1 cellular context compared by ENCODE assay signal in the genomic region with DNA sequence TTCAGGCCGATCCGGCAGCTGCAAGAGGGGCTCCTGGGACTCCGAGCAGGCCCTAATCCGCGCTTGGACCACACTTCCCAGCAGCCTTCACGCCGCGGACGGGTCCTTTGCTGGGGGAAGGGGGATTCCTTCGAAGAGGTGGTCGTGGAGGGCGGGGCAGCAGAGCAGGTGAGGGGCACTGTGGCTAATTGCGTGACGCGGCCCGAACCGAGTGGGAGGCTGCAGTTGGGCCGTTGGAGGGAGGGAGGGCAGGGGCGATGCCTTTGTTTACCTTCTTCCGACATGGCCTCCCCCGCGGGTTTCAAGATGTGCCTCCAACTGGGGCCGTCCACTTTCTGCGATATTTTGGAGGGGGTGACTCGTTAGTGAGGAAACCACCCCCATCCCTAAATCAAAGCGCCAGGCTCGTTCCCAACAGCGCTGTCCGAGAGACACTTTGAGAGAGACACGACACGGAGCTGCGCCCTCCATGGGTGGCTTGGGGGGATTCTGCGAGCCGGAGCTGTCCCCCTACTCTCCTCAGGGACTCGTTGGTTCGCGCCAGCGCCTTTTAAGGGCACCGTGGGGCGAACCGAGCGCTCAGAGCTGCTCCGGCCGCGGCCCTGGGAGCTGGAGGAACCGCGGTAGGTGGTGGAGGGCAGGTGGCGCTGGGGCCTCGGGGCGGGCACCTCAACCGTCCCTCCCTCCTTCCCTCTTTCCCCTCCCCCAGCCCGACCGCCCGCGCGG.
TF ChIP-seq lines count a peak whose summit lies in the region.

A gene (plus strand): TSS at position 582 of the 726 bp plus-strand sequence. CDS start 3,070 bp downstream, outside the sequence.

TF ChIP-seq in HEK293, 187 proteins besides CTCF, POLR2A, EP300 and RAD21 (continued from another document and continues in another):
- TF ChIP-seq, protein P1, sequence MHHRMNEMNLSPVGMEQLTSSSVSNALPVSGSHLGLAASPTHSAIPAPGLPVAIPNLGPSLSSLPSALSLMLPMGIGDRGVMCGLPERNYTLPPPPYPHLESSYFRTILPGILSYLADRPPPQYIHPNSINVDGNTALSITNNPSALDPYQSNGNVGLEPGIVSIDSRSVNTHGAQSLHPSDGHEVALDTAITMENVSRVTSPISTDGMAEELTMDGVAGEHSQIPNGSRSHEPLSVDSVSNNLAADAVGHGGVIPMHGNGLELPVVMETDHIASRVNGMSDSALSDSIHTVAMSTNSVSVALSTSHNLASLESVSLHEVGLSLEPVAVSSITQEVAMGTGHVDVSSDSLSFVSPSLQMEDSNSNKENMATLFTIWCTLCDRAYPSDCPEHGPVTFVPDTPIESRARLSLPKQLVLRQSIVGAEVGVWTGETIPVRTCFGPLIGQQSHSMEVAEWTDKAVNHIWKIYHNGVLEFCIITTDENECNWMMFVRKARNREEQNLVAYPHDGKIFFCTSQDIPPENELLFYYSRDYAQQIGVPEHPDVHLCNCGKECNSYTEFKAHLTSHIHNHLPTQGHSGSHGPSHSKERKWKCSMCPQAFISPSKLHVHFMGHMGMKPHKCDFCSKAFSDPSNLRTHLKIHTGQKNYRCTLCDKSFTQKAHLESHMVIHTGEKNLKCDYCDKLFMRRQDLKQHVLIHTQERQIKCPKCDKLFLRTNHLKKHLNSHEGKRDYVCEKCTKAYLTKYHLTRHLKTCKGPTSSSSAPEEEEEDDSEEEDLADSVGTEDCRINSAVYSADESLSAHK (tag by site-specific recombination; IDR thresholded peaks at IDR 0.05) = no peak
- TF ChIP-seq IKZF3 (tag by site-specific recombination; IDR thresholded peaks at IDR 0.05) (peak; percentile 70), ZNF426 (tag by site-specific recombination; IDR thresholded peaks at IDR 0.05) (no peak), ZNF791 (tag by site-specific recombination; IDR thresholded peaks at IDR 0.05) (no peak), ZNF707 (tag by site-specific recombination; IDR thresholded peaks at IDR 0.05) (no peak), ZNF768 (tag by site-specific recombination; IDR thresholded peaks at IDR 0.05) (no peak; the same call in 1 of the 2 replicates), ZNF138 (tag by site-specific recombination; IDR thresholded peaks at IDR 0.05; ENCODE audit: borderline replicate concordance) (no peak), ZNF76 (tag by site-specific recombination; IDR thresholded peaks at IDR 0.05; ENCODE audit: borderline replicate concordance, low read depth) (peak; percentile 96), ZSCAN23 (tag by site-specific recombination; IDR thresholded peaks at IDR 0.05) (0 out of 2 replicates have a peak, but pooled peaks have one; percentile 60), ZNF112 (tag by site-specific recombination; IDR thresholded peaks at IDR 0.05) (no peak), ZNF146 (tag by site-specific recombination; IDR thresholded peaks at IDR 0.05) (peak; percentile 38; the same call in 1 of the 2 replicates), SETDB1 (IDR thresholded peaks at IDR 0.05; ENCODE audit: insufficient read length, low read length) (no peak), ZBTB48 (tag by site-specific recombination; IDR thresholded peaks at IDR 0.05) (peak; percentile 46; the same call in 1 of the 2 replicates), ZNF37A (tag by site-specific recombination; IDR thresholded peaks at IDR 0.05) (no peak), ZFP69B (tag by site-specific recombination; IDR thresholded peaks at IDR 0.05) (0 out of 2 replicates have a peak, but pooled peaks have one; percentile 41), ZNF169 (tag by site-specific recombination; IDR thresholded peaks at IDR 0.05) (no peak), ZNF843 (tag by site-specific recombination; IDR thresholded peaks at IDR 0.05) (no peak; the same call in none of the 2 replicates), ZBTB1 (tag by site-specific recombination; IDR thresholded peaks at IDR 0.05) (0 out of 2 replicates have a peak, but pooled peaks have one; percentile 55), HOXA7 (CRISPR knock-in tag; IDR thresholded peaks at IDR 0.05; ENCODE audit: borderline replicate concordance) (no peak), REPIN1 (tag by site-specific recombination; IDR thresholded peaks at IDR 0.05; ENCODE audit: low read depth) (0 out of 2 replicates have a peak, but pooled peaks have one; percentile 31)
- TF ChIP-seq, protein P2, sequence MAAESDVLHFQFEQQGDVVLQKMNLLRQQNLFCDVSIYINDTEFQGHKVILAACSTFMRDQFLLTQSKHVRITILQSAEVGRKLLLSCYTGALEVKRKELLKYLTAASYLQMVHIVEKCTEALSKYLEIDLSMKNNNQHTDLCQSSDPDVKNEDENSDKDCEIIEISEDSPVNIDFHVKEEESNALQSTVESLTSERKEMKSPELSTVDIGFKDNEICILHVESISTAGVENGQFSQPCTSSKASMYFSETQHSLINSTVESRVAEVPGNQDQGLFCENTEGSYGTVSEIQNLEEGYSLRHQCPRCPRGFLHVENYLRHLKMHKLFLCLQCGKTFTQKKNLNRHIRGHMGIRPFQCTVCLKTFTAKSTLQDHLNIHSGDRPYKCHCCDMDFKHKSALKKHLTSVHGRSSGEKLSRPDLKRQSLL (tag by site-specific recombination; IDR thresholded peaks at IDR 0.05) = no peak; the same call in 1 of the 2 replicates
- TF ChIP-seq, protein P3, sequence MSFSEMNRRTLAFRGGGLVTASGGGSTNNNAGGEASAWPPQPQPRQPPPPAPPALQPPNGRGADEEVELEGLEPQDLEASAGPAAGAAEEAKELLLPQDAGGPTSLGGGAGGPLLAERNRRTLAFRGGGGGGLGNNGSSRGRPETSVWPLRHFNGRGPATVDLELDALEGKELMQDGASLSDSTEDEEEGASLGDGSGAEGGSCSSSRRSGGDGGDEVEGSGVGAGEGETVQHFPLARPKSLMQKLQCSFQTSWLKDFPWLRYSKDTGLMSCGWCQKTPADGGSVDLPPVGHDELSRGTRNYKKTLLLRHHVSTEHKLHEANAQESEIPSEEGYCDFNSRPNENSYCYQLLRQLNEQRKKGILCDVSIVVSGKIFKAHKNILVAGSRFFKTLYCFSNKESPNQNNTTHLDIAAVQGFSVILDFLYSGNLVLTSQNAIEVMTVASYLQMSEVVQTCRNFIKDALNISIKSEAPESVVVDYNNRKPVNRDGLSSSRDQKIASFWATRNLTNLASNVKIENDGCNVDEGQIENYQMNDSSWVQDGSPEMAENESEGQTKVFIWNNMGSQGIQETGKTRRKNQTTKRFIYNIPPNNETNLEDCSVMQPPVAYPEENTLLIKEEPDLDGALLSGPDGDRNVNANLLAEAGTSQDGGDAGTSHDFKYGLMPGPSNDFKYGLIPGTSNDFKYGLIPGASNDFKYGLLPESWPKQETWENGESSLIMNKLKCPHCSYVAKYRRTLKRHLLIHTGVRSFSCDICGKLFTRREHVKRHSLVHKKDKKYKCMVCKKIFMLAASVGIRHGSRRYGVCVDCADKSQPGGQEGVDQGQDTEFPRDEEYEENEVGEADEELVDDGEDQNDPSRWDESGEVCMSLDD (tag by site-specific recombination; IDR thresholded peaks at IDR 0.05) = peak; percentile 71
- TF ChIP-seq, protein P4, sequence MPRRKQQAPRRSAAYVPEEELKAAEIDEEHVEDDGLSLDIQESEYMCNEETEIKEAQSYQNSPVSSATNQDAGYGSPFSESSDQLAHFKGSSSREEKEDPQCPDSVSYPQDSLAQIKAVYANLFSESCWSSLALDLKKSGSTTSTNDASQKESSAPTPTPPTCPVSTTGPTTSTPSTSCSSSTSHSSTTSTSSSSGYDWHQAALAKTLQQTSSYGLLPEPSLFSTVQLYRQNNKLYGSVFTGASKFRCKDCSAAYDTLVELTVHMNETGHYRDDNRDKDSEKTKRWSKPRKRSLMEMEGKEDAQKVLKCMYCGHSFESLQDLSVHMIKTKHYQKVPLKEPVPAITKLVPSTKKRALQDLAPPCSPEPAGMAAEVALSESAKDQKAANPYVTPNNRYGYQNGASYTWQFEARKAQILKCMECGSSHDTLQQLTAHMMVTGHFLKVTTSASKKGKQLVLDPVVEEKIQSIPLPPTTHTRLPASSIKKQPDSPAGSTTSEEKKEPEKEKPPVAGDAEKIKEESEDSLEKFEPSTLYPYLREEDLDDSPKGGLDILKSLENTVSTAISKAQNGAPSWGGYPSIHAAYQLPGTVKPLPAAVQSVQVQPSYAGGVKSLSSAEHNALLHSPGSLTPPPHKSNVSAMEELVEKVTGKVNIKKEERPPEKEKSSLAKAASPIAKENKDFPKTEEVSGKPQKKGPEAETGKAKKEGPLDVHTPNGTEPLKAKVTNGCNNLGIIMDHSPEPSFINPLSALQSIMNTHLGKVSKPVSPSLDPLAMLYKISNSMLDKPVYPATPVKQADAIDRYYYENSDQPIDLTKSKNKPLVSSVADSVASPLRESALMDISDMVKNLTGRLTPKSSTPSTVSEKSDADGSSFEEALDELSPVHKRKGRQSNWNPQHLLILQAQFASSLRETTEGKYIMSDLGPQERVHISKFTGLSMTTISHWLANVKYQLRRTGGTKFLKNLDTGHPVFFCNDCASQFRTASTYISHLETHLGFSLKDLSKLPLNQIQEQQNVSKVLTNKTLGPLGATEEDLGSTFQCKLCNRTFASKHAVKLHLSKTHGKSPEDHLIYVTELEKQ (tag by site-specific recombination; IDR thresholded peaks at IDR 0.05; ENCODE audit: borderline replicate concordance) = 0 out of 2 replicates have a peak, but pooled peaks have one; percentile 4
- TF ChIP-seq, protein P5, sequence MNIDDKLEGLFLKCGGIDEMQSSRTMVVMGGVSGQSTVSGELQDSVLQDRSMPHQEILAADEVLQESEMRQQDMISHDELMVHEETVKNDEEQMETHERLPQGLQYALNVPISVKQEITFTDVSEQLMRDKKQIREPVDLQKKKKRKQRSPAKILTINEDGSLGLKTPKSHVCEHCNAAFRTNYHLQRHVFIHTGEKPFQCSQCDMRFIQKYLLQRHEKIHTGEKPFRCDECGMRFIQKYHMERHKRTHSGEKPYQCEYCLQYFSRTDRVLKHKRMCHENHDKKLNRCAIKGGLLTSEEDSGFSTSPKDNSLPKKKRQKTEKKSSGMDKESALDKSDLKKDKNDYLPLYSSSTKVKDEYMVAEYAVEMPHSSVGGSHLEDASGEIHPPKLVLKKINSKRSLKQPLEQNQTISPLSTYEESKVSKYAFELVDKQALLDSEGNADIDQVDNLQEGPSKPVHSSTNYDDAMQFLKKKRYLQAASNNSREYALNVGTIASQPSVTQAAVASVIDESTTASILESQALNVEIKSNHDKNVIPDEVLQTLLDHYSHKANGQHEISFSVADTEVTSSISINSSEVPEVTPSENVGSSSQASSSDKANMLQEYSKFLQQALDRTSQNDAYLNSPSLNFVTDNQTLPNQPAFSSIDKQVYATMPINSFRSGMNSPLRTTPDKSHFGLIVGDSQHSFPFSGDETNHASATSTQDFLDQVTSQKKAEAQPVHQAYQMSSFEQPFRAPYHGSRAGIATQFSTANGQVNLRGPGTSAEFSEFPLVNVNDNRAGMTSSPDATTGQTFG (tag by site-specific recombination; IDR thresholded peaks at IDR 0.05; ENCODE audit: borderline replicate concordance) = 0 out of 2 replicates have a peak, but pooled peaks have one; percentile 43
- TF ChIP-seq, protein P6, sequence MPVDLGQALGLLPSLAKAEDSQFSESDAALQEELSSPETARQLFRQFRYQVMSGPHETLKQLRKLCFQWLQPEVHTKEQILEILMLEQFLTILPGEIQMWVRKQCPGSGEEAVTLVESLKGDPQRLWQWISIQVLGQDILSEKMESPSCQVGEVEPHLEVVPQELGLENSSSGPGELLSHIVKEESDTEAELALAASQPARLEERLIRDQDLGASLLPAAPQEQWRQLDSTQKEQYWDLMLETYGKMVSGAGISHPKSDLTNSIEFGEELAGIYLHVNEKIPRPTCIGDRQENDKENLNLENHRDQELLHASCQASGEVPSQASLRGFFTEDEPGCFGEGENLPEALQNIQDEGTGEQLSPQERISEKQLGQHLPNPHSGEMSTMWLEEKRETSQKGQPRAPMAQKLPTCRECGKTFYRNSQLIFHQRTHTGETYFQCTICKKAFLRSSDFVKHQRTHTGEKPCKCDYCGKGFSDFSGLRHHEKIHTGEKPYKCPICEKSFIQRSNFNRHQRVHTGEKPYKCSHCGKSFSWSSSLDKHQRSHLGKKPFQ (tag by site-specific recombination; IDR thresholded peaks at IDR 0.05) = peak; percentile 34; the same call in 1 of the 2 replicates
- TF ChIP-seq, protein P7, sequence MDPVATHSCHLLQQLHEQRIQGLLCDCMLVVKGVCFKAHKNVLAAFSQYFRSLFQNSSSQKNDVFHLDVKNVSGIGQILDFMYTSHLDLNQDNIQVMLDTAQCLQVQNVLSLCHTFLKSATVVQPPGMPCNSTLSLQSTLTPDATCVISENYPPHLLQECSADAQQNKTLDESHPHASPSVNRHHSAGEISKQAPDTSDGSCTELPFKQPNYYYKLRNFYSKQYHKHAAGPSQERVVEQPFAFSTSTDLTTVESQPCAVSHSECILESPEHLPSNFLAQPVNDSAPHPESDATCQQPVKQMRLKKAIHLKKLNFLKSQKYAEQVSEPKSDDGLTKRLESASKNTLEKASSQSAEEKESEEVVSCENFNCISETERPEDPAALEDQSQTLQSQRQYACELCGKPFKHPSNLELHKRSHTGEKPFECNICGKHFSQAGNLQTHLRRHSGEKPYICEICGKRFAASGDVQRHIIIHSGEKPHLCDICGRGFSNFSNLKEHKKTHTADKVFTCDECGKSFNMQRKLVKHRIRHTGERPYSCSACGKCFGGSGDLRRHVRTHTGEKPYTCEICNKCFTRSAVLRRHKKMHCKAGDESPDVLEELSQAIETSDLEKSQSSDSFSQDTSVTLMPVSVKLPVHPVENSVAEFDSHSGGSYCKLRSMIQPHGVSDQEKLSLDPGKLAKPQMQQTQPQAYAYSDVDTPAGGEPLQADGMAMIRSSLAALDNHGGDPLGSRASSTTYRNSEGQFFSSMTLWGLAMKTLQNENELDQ (tag by site-specific recombination; IDR thresholded peaks at IDR 0.05; ENCODE audit: low read depth) = no peak
